ENCODE assay signal across 11 cellular contexts in the genomic region with DNA sequence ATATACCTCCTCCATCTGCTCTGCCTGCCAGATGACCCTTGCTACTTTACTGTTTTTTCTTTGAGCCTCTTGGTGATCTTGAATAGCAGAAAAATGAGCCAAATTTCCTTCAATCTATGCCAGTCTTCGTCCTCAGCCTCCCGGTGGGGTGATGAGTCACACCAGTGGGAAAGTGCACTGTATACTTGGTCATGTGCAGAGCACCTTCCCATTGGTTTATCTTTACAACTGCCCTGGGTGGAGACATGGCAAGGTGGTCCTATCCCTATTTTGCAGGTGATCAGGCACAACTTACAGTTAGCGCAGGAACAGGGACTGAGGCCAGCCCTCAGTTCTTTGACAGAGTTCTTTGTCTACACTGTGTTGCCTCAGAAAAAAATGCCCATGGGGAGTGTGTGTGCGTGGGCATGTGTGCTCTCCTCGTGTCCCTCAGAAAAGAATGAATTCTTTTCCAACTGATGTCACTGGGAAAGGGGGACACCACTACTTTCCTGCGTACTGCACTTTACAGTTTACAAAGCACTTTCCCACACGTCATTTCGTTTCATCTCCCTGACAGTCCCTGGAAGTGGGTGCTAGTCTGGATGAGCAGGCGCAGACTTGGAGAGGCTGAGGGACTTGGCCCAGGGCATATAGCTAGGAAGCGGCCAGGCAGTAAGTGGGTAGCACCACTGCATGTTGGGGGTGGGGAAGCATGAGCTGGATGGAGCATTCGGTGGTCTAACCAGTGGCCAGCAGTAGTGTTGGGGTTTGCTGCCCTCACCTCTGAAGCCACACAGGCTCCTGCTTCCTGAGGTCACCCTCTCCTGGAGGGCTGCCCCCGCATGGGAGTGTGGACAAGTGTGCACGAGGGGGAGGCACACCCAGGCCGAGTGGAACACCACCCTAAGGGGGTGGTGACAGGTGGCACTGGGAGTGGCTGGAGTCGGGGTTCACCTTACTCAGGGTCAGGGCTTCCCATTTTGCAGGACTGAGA. TPM values are rescaled to one million over a fixed set of nuclear protein-coding genes. Genes with fewer than 3 reads are reported as not detected.
A peak's percentile ranks its signal among the peaks of the same experiment; 100 is the strongest.
DNase-seq lines count a peak whose midpoint lies in the region; ATAC-seq, FAIRE-seq and TF ChIP-seq lines count a peak whose summit lies in the region.
"Had no signal": no experiment of that assay in that cellular context is flagged by ENCODE, and none has a peak within 500 bp of the region (broad histone marks: within the 10 kb centered on the region; RNA-seq: fewer than 3 reads in every experiment).

No MANE protein-coding gene starts in this region.

- no peak for TF ChIP-seq CTCF in cardiac muscle cell (IDR thresholded peaks at IDR 0.05; ENCODE audit: low read depth, low read length)

- no peak for FAIRE-seq in urothelium cell line (lab: Jason Lieb, UNC)

- peak in 1 of 2 donors; percentile 60 for DNase-seq in cardiac muscle cell (ENCODE audit: low read depth in 1 of 2, low spot score in 1 of 2)
- DNase-seq in left ventricle myocardium superior, result no peak
- DNase-seq in activated naive CD8-positive, alpha-beta T cell treated with anti-CD3 and anti-CD28 coated beads for 36 hours, result no peak
- peak; percentile 72 for DNase-seq in kidney tubule cell (ENCODE audit: low spot score)
- peak; percentile 71 for DNase-seq in urothelium cell line (ENCODE audit: low spot score)
- no peak for DNase-seq in stimulated activated CD4-positive, alpha-beta T cell treated with anti-CD3 and anti-CD28 coated beads, Interleukin-4, amount 100 ng/mL, for 1 hour
- DNase-seq in inferior parietal cortex (ENCODE audit: extremely low spot score), result no peak
- DNase-seq in stimulated activated CD4-positive, alpha-beta T cell treated with anti-CD3 and anti-CD28 coated beads, Interleukin-2, amount 100 ng/mL, for 24 hours, result no peak
- DNase-seq: activated T-cell treated with anti-CD3 and anti-CD28 coated beads, Interleukin-2, amount 50 U/mL, for 72 hours; midbrain had no signal

- no peaks in the 10 kb centered on the region for H3K9me3 Mint-ChIP-seq in activated naive CD8-positive, alpha-beta T cell treated with anti-CD3 and anti-CD28 coated beads for 36 hours
- H3K9me3 Mint-ChIP-seq: activated T-cell treated with anti-CD3 and anti-CD28 coated beads, Interleukin-2, amount 50 U/mL, for 72 hours had no signal

- H3K36me3 Mint-ChIP-seq in activated naive CD8-positive, alpha-beta T cell treated with anti-CD3 and anti-CD28 coated beads for 36 hours, result peaks cover 13% of the 10 kb centered on the region

- ATAC-seq in left ventricle myocardium superior, result no peak
- ATAC-seq: activated T-cell treated with anti-CD3 and anti-CD28 coated beads, Interleukin-2, amount 50 U/mL, for 72 hours had no signal

- no peaks in the 10 kb centered on the region for H3K9me3 ChIP-seq in cardiac muscle cell (ENCODE audit: low read depth)

- H3K4me1 ChIP-seq in cardiac muscle cell (ENCODE audit: low read depth), result peaks cover 77% of the 10 kb centered on the region

- intact Hi-C loops in left ventricle myocardium superior (cut with micrococcal nuclease), result no loop called here

- H3K4me3 ChIP-seq in cardiac muscle cell, result no peak overlapping the region

- no peak overlapping the region for H3K4me3 Mint-ChIP-seq in activated naive CD8-positive, alpha-beta T cell treated with anti-CD3 and anti-CD28 coated beads for 36 hours

- H3K4me1 Mint-ChIP-seq in activated naive CD8-positive, alpha-beta T cell treated with anti-CD3 and anti-CD28 coated beads for 36 hours, result peaks cover 76% of the 10 kb centered on the region

- peak overlapping the region; percentile 42 for H3K27ac Mint-ChIP-seq in activated naive CD8-positive, alpha-beta T cell treated with anti-CD3 and anti-CD28 coated beads for 36 hours
- H3K27ac Mint-ChIP-seq: activated T-cell treated with anti-CD3 and anti-CD28 coated beads, Interleukin-2, amount 50 U/mL, for 72 hours had no signal

- H3K27me3 Mint-ChIP-seq in activated naive CD8-positive, alpha-beta T cell treated with anti-CD3 and anti-CD28 coated beads for 36 hours, result no peaks in the 10 kb centered on the region

- H3K27me3 ChIP-seq in cardiac muscle cell, result no peaks in the 10 kb centered on the region

- H3K36me3 ChIP-seq in cardiac muscle cell, result no peaks in the 10 kb centered on the region

- peak overlapping the region; percentile 89 for H3K27ac ChIP-seq in cardiac muscle cell
- H3K27ac ChIP-seq: KMS-11 had no signal

RNA-seq across cellular contexts. Expression of gene SMAD3, which starts 24.1 kb away (rescaled TPM):
- total RNA-seq in cardiac muscle cell (25.9 and 29.2 TPM in 2 replicates), left ventricle myocardium superior (16.7 TPM)
- polyA plus RNA-seq in cardiac muscle cell, result 16.3 and 26.1 TPM in 2 replicates
- 10 to 100 TPM; 15.7 to 16.4 TPM for total RNA-seq in activated naive CD8-positive, alpha-beta T cell treated with anti-CD3 and anti-CD28 coated beads for 36 hours

Comparison
In these comparisons a context has a peak if more than half of its experiments do, and no peak if none do; other contexts are left out.
1. DNase-seq: peak in kidney tubule cell (single experiment) and urothelium cell line (single experiment); none in left ventricle myocardium superior (single experiment), activated naive CD8-positive, alpha-beta T cell treated with anti-CD3 and anti-CD28 coated beads for 36 hours (single experiment), stimulated activated CD4-positive, alpha-beta T cell treated with anti-CD3 and anti-CD28 coated beads, Interleukin-4, amount 100 ng/mL, for 1 hour (single experiment), inferior parietal cortex (single experiment) and stimulated activated CD4-positive, alpha-beta T cell treated with anti-CD3 and anti-CD28 coated beads, Interleukin-2, amount 100 ng/mL, for 24 hours (0 of 2).